In genomic region chr3:190318666-190319065, GRCh38 we compare ENCODE assay signal across 15 cellular contexts. TPM values are rescaled to one million over a fixed set of nuclear protein-coding genes. Genes with fewer than 3 reads are reported as not detected.
DNase-seq lines count a peak whose midpoint lies in the region; ATAC-seq and TF ChIP-seq lines count a peak whose summit lies in the region.
"Had no signal": no experiment of that assay in that cellular context is flagged by ENCODE, and none has a peak within 500 bp of the region (broad histone marks: within the 10 kb centered on the region; RNA-seq: fewer than 3 reads in every experiment).

No MANE protein-coding gene starts in this region.

- H3K36me3 ChIP-seq in SK-N-MC (ENCODE audit: insufficient read depth, low read length) = peaks cover 59% of the 10 kb centered on the region
- H3K36me3 ChIP-seq in kidney epithelial cell (ENCODE audit: control insufficient read depth, insufficient read depth, low read length) = no peaks in the 10 kb centered on the region
- H3K36me3 ChIP-seq in tibial nerve = no peaks in the 10 kb centered on the region
- H3K36me3 ChIP-seq: SJCRH30 had no signal

- peak overlapping the region; percentile 12 for H3K4me3 Mint-ChIP-seq in activated naive CD8-positive, alpha-beta T cell
- no peak overlapping the region for H3K4me3 Mint-ChIP-seq in activated naive CD8-positive, alpha-beta T cell treated with anti-CD3 and anti-CD28 coated beads for 36 hours
- no peak overlapping the region for H3K4me3 Mint-ChIP-seq in activated CD4-positive, alpha-beta memory T cell treated with anti-CD3 and anti-CD28 coated beads, Interleukin-2, amount 10 ng/mL, durations not matched to agents 7 days and 5 days
- H3K4me3 Mint-ChIP-seq: dendritic cell treated with granulocyte-macrophage colony-stimulating factor and Interleukin-4, amounts not matched to agents 40 ng/mL and 50 ng/mL, for 4 days; naive B cell had no signal

- H3K9ac ChIP-seq in SK-N-MC (ENCODE audit: insufficient read length) = peak overlapping the region; percentile 92

- H3K4me3 ChIP-seq in SK-N-MC (peak overlapping the region; percentile 97), kidney epithelial cell (ENCODE audit: low read depth, low read length) (peak overlapping the region; percentile 87), tibial nerve (peak overlapping the region in 3 of 4 donors; percentile 12 to 71 (median 13))
- H3K4me3 ChIP-seq: K562, psoas muscle, SJCRH30 had no signal

- peaks cover 19% of the 10 kb centered on the region for H3K27me3 Mint-ChIP-seq in activated naive CD8-positive, alpha-beta T cell
- H3K27me3 Mint-ChIP-seq in activated naive CD8-positive, alpha-beta T cell treated with anti-CD3 and anti-CD28 coated beads for 36 hours = peaks cover 39% of the 10 kb centered on the region
- H3K27me3 Mint-ChIP-seq in activated CD4-positive, alpha-beta memory T cell treated with anti-CD3 and anti-CD28 coated beads, Interleukin-2, amount 10 ng/mL, durations not matched to agents 7 days and 5 days = peaks cover 32% of the 10 kb centered on the region

- POLR2A ChIA-PET in activated CD4-positive, alpha-beta memory T cell treated with anti-CD3 and anti-CD28 coated beads, Interleukin-2, amount 10 ng/mL, durations not matched to agents 7 days and 5 days (lab: Charles Lee) = no interaction called here

- no peak for ATAC-seq in GM21737 (IDR thresholded peaks at IDR 0.05; ENCODE audit: unreplicated experiment)
- ATAC-seq: K562, psoas muscle had no signal

- DNase-seq in activated naive CD8-positive, alpha-beta T cell treated with anti-CD3 and anti-CD28 coated beads for 36 hours = no peak
- DNase-seq in SK-N-MC (ENCODE audit: low read depth, low spot score) = no peak
- no peak for DNase-seq in kidney epithelial cell (ENCODE audit: low read depth)
- DNase-seq in tibial nerve (ENCODE audit: low spot score in 2 of 2) = no peak
- DNase-seq in NCI-H82 treated with DMSO at 0.1 percent for 48 hours (lab: John Stamatoyannopoulos, UW; ENCODE audit: unreplicated experiment) = no peak
- no peak for DNase-seq in activated CD4-positive, alpha-beta memory T cell treated with anti-CD3 and anti-CD28 coated beads, Interleukin-2, amount 10 ng/mL, durations not matched to agents 7 days and 5 days
- DNase-seq: naive B cell, NCI-H226, psoas muscle, SJCRH30, substantia nigra had no signal

- H3K4me1 Mint-ChIP-seq in activated naive CD8-positive, alpha-beta T cell (ENCODE audit: low read depth) = peaks cover 33% of the 10 kb centered on the region
- H3K4me1 Mint-ChIP-seq in activated naive CD8-positive, alpha-beta T cell treated with anti-CD3 and anti-CD28 coated beads for 36 hours = peaks cover 26% of the 10 kb centered on the region
- peaks cover 12% of the 10 kb centered on the region for H3K4me1 Mint-ChIP-seq in activated CD4-positive, alpha-beta memory T cell treated with anti-CD3 and anti-CD28 coated beads, Interleukin-2, amount 10 ng/mL, durations not matched to agents 7 days and 5 days

- no peak for TF ChIP-seq POLR2A in tibial nerve (IDR thresholded peaks at IDR 0.05)

- no peak for TF ChIP-seq EP300 in tibial nerve (IDR thresholded peaks at IDR 0.05)

- H3K27me3 ChIP-seq in kidney epithelial cell (ENCODE audit: control insufficient read depth, insufficient read depth, low read length) (no peaks in the 10 kb centered on the region), tibial nerve (no peaks in the 10 kb centered on the region)
- H3K27me3 ChIP-seq: SJCRH30 had no signal

- H3K9me3 Mint-ChIP-seq in activated naive CD8-positive, alpha-beta T cell (ENCODE audit: low read depth) = no peaks in the 10 kb centered on the region
- no peaks in the 10 kb centered on the region for H3K9me3 Mint-ChIP-seq in activated naive CD8-positive, alpha-beta T cell treated with anti-CD3 and anti-CD28 coated beads for 36 hours
- H3K9me3 Mint-ChIP-seq in activated CD4-positive, alpha-beta memory T cell treated with anti-CD3 and anti-CD28 coated beads, Interleukin-2, amount 10 ng/mL, durations not matched to agents 7 days and 5 days = no peaks in the 10 kb centered on the region
- H3K9me3 Mint-ChIP-seq: dendritic cell treated with granulocyte-macrophage colony-stimulating factor and Interleukin-4, amounts not matched to agents 40 ng/mL and 50 ng/mL, for 4 days; naive B cell had no signal

- no peaks in the 10 kb centered on the region for H3K9me3 ChIP-seq in SK-N-MC (ENCODE audit: low read depth, low read length)
- no peaks in the 10 kb centered on the region for H3K9me3 ChIP-seq in tibial nerve
- H3K9me3 ChIP-seq: psoas muscle, SJCRH30 had no signal

- peaks cover 0 to 13% (median 2%) of the 10 kb centered on the region in 4 donors for H3K4me1 ChIP-seq in tibial nerve
- H3K4me1 ChIP-seq: psoas muscle, SJCRH30 had no signal

- WGBS in tibial nerve, 2 donors = 69 to 74% methylated on average over 5 of the region's 5 CpGs

- TF ChIP-seq CTCF in kidney epithelial cell (IDR thresholded peaks at IDR 0.05; ENCODE audit: insufficient read depth, low read length, poor library complexity, severe bottlenecking) = no peak
- no peak for TF ChIP-seq CTCF in tibial nerve (IDR thresholded peaks at IDR 0.05)

- H3K36me3 Mint-ChIP-seq in activated naive CD8-positive, alpha-beta T cell = no peaks in the 10 kb centered on the region
- no peaks in the 10 kb centered on the region for H3K36me3 Mint-ChIP-seq in activated naive CD8-positive, alpha-beta T cell treated with anti-CD3 and anti-CD28 coated beads for 36 hours
- no peaks in the 10 kb centered on the region for H3K36me3 Mint-ChIP-seq in activated CD4-positive, alpha-beta memory T cell treated with anti-CD3 and anti-CD28 coated beads, Interleukin-2, amount 10 ng/mL, durations not matched to agents 7 days and 5 days (ENCODE audit: low read depth)
- H3K36me3 Mint-ChIP-seq: naive B cell had no signal

- CTCF ChIA-PET in activated CD4-positive, alpha-beta memory T cell treated with anti-CD3 and anti-CD28 coated beads, Interleukin-2, amount 10 ng/mL, durations not matched to agents 7 days and 5 days (lab: Charles Lee) = no interaction called here

- H3K27ac Mint-ChIP-seq in activated naive CD8-positive, alpha-beta T cell = no peak overlapping the region
- H3K27ac Mint-ChIP-seq in activated naive CD8-positive, alpha-beta T cell treated with anti-CD3 and anti-CD28 coated beads for 36 hours = no peak overlapping the region
- H3K27ac Mint-ChIP-seq in activated CD4-positive, alpha-beta memory T cell treated with anti-CD3 and anti-CD28 coated beads, Interleukin-2, amount 10 ng/mL, durations not matched to agents 7 days and 5 days = no peak overlapping the region
- H3K27ac Mint-ChIP-seq: dendritic cell treated with granulocyte-macrophage colony-stimulating factor and Interleukin-4, amounts not matched to agents 40 ng/mL and 50 ng/mL, for 4 days; naive B cell had no signal

- no peak overlapping the region for H3K27ac ChIP-seq in SK-N-MC
- H3K27ac ChIP-seq in tibial nerve = peak overlapping the region in 2 of 4 donors; percentile 78 to 85
- H3K27ac ChIP-seq: psoas muscle, SJCRH30 had no signal

RNA-seq across cellular contexts. Expression of gene CLDN1, which starts 3.6 kb away (rescaled TPM):
- under 1 TPM; 0.08 to 0.10 TPM for total RNA-seq in activated naive CD8-positive, alpha-beta T cell treated with anti-CD3 and anti-CD28 coated beads for 36 hours
- total RNA-seq in kidney epithelial cell (305 and 316 TPM in 2 replicates), tibial nerve (100 to 1,000 TPM in 3 of 4 donors, 10 to 100 TPM in 1; 74.7 to 208 (median 133) TPM)
- not detected for total RNA-seq in activated CD4-positive, alpha-beta memory T cell treated with anti-CD3 and anti-CD28 coated beads, Interleukin-2, amount 10 ng/mL, durations not matched to agents 7 days and 5 days

Comparison
In these comparisons a context has a peak if more than half of its experiments do, and no peak if none do; other contexts are left out.
1. H3K4me3 ChIP-seq: peak in every context shown above with its lines; median percentile 97 in SK-N-MC; 87 in kidney epithelial cell; 13 in tibial nerve.
2. RNA of gene CLDN1, which starts 3.6 kb away (total RNA-seq): 305 to 316 TPM in kidney epithelial cell and 74.7 to 208 TPM in tibial nerve; 0.08 to 0.10 TPM in activated naive CD8-positive, alpha-beta T cell treated with anti-CD3 and anti-CD28 coated beads for 36 hours and not detected in activated CD4-positive, alpha-beta memory T cell treated with anti-CD3 and anti-CD28 coated beads, Interleukin-2, amount 10 ng/mL, durations not matched to agents 7 days and 5 days; every median in the first group is over 10 times any median in the second.